In the genomic region with DNA sequence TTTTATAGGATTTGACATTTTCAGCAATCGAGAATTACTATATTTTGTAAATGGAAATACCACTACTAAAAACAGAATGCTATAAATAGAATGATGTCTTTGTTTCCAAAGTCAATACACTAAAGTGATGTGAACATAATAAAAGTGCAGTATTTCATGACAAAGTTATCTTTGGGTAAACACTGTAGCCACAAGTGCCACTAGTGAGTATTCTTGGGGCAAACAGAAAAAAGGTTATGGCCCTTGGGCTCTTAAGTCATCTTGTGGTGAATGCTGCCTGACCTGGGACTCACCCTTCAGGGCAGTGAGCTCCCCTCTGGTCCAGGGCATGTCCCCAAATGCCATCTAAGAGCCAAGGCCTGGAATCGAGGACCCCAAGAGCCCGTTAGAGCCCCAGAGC, we compare ENCODE assay signal across 19 cellular contexts.
DNase-seq lines count a peak whose midpoint lies in the region; ATAC-seq and TF ChIP-seq lines count a peak whose summit lies in the region.
"Had no signal": no experiment of that assay in that cellular context is flagged by ENCODE, and none has a peak within 500 bp of the region (broad histone marks: within the 10 kb centered on the region; RNA-seq: fewer than 3 reads in every experiment).

No MANE protein-coding gene starts in this region.

- H3K4me1 ChIP-seq in PC-9 (replicated peaks; ENCODE audit: insufficient read depth): no peaks in the 10 kb centered on the region
- no peaks in the 10 kb centered on the region for H3K4me1 ChIP-seq in hepatocyte (ENCODE audit: insufficient read depth)
- no peaks in the 10 kb centered on the region for H3K4me1 ChIP-seq in upper lobe of right lung
- H3K4me1 ChIP-seq: BE2C, HAP-1 had no signal

- H3K9me3 ChIP-seq in PC-9 (ENCODE audit: insufficient read depth, low read depth) (peaks cover 17% of the 10 kb centered on the region), hepatocyte (ENCODE audit: low read depth) (no peaks in the 10 kb centered on the region), upper lobe of right lung (no peaks in the 10 kb centered on the region)
- H3K9me3 ChIP-seq: BE2C, HAP-1 had no signal

- POLR2A ChIA-PET in PC-9 (lab: Charles Lee; ENCODE audit: unreplicated experiment): no interaction called here

- CTCF ChIA-PET in PC-9 (lab: Charles Lee): no interaction called here

- 0 out of 2 replicates have a peak overlapping the region, but pooled peaks have one; percentile 6 for H2AFZ ChIP-seq in PC-9
- H2AFZ ChIP-seq in hepatocyte: no peak overlapping the region

- TF ChIP-seq POLR2A in GM18505 (IDR thresholded peaks at IDR 0.05; ENCODE audit: borderline replicate concordance, extremely low read depth, insufficient read depth, insufficient read length): no peak

- ATAC-seq in upper lobe of right lung (peak; percentile 53), HG03280 (IDR thresholded peaks at IDR 0.05; ENCODE audit: unreplicated experiment) (no peak), GM18505 (IDR thresholded peaks at IDR 0.05; ENCODE audit: unreplicated experiment) (no peak)
- ATAC-seq: K562 had no signal

- H3K9me2 ChIP-seq in PC-9 (ENCODE audit: insufficient read depth) (no peaks in the 10 kb centered on the region), hepatocyte (replicated peaks; ENCODE audit: insufficient read depth) (no peaks in the 10 kb centered on the region)

- no TSS peak for BruUV-seq in PC-9 (replicated peaks; lab: Mats Ljungman, UMichigan)

- H3K27ac ChIP-seq in PC-9 (no peak overlapping the region), hepatocyte (peak overlapping the region; percentile 25), upper lobe of right lung (no peak overlapping the region)

- DNase-seq in M059J (ENCODE audit: low read depth) (peak; percentile 55), PC-9 (no peak), hepatocyte (ENCODE audit: low spot score) (no peak), upper lobe of right lung (no peak), NCI-H524 (lab: John Stamatoyannopoulos, UW) (no peak)
- DNase-seq: ACHN; BE2C; C1 segment of cervical spinal cord; CD4-positive, CD25-positive, alpha-beta regulatory T cell; CD8-positive, alpha-beta memory T cell; COR-L47; DMS 273 treated with DMSO at 0.1 percent for 48 hours; DMS79 treated with DMSO at 0.1 percent for 48 hours; GF-D8; IMR-90 had no signal

- H3K4me3 ChIP-seq in PC-9: no peak overlapping the region
- H3K4me3 ChIP-seq in hepatocyte: no peak overlapping the region
- H3K4me3 ChIP-seq in upper lobe of right lung: no peak overlapping the region
- H3K4me3 ChIP-seq: HAP-1, K562 had no signal

- H3K36me3 ChIP-seq in PC-9 (ENCODE audit: low read depth) (no peaks in the 10 kb centered on the region), hepatocyte (replicated peaks; ENCODE audit: insufficient read depth, low read depth) (no peaks in the 10 kb centered on the region), upper lobe of right lung (no peaks in the 10 kb centered on the region)
- H3K36me3 ChIP-seq: BE2C, HAP-1 had no signal

- intact Hi-C loops in PC-9 (cut with micrococcal nuclease; ENCODE audit: unreplicated experiment): no loop called here
- intact Hi-C loops in upper lobe of right lung (cut with DNase I): no loop called here

- H3K79me2 ChIP-seq in PC-9 (ENCODE audit: low read depth) (no peaks in the 10 kb centered on the region), hepatocyte (no peaks in the 10 kb centered on the region)

- no peaks in the 10 kb centered on the region for H3F3A ChIP-seq in PC-9 (ENCODE audit: insufficient read depth, low read depth)

- H3K4me2 ChIP-seq in PC-9 (no peak overlapping the region), hepatocyte (no peak overlapping the region)

- H3K27me3 ChIP-seq in PC-9 (ENCODE audit: insufficient read depth, low read depth): no peaks in the 10 kb centered on the region
- H3K27me3 ChIP-seq in hepatocyte: no peaks in the 10 kb centered on the region
- H3K27me3 ChIP-seq in upper lobe of right lung: no peaks in the 10 kb centered on the region
- H3K27me3 ChIP-seq: BE2C had no signal

- H4K20me1 ChIP-seq in PC-9 (ENCODE audit: insufficient read depth) (no peaks in the 10 kb centered on the region), hepatocyte (ENCODE audit: insufficient read depth, poor library complexity, severe bottlenecking) (no peaks in the 10 kb centered on the region)

- 78% methylated on average over 3 of the region's 3 CpGs for WGBS in hepatocyte (ENCODE audit: low lambda C conversion rate, missing lambda C conversion rate)

- TF ChIP-seq CTCF in PC-9 (conservative IDR thresholded peaks at IDR 0.05) (no peak), hepatocyte (IDR thresholded peaks at IDR 0.05; ENCODE audit: poor library complexity) (no peak), upper lobe of right lung (IDR thresholded peaks at IDR 0.05) (no peak)
